Comparison of ENCODE assay signal across 8 cellular contexts in the genomic region with DNA sequence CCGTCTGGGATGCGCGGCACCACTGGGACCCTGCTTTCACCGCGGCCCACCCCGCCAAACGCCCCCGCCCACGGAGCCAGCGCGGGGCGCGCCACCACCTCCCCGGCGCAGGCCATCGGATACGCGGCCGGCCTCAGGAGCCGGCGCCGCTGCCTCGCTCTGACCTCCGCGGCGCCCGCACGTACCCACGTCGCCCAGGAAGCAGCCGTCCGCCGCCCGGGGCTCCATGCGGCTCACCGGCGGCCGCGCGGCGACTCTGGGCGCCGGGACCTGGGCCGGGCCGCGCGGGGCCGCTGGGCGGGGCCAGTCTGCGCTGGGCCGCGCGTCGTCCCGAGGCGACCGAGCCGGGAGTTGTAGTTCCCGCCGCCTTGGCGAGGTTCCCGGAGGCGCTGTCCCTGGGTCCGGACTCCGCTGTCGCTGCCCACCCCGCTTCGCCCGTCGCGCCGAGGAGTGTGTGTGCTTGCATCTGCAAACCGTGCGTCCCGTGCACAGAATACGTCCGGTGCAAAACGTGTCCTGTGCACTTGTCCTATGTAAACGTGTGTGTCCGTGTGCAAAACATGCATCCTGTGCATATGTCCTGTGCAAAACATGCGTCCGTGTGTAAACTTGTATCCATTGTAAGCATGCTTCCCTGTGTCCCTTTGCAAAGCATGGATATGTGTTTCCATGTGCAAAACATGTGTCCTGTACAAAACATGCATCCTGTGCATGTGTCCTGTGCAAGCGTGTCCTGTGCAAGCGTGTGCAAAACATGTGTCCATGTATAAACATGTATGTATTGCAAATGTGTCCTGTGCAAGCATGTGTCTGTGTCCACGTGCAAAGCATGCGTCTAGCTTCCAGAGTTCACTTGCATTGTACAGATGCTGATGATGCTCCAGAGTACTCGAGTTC. TPM values are rescaled to one million over a fixed set of nuclear protein-coding genes. Genes with fewer than 3 reads are reported as not detected.
DNase-seq lines count a peak whose midpoint lies in the region; ATAC-seq and TF ChIP-seq lines count a peak whose summit lies in the region.

A gene with protein sequence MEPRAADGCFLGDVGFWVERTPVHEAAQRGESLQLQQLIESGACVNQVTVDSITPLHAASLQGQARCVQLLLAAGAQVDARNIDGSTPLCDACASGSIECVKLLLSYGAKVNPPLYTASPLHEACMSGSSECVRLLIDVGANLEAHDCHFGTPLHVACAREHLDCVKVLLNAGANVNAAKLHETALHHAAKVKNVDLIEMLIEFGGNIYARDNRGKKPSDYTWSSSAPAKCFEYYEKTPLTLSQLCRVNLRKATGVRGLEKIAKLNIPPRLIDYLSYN (minus strand): TSS at position 272 of the 897 bp plus-strand sequence. CDS start 44 bp downstream, at position 228.

- H3K36me3 ChIP-seq in Peyer's patch (no peaks in the 10 kb centered on the region), adrenal gland (replicated peaks in 1 of 2) (no peaks in the 10 kb centered on the region), parathyroid adenoma (ENCODE audit: control insufficient read depth, insufficient read depth, low read length) (no peaks in the 10 kb centered on the region)

- H3K9me3 ChIP-seq in Peyer's patch, result no peaks in the 10 kb centered on the region
- no peaks in the 10 kb centered on the region for H3K9me3 ChIP-seq in adrenal gland (replicated peaks in 1 of 3)
- H3K9me3 ChIP-seq in parathyroid adenoma (ENCODE audit: control insufficient read depth, low read length), result no peaks in the 10 kb centered on the region

- H3K27ac ChIP-seq in Peyer's patch, result peak within 1 kb of the TSS; percentile 72 to 95 (median 88)
- H3K27ac ChIP-seq in adrenal gland, result peak within 1 kb of the TSS; percentile 44 to 94 (median 88)
- peak within 1 kb of the TSS; percentile 57 for H3K27ac ChIP-seq in parathyroid adenoma

- peak; percentile 80 to 84 for ATAC-seq in activated CD4-positive, CD25-positive, alpha-beta regulatory T cell treated with anti-CD3 and anti-CD28 coated beads, Interleukin-2, amount 50 U/mL, for 24 hours
- ATAC-seq in HG03159 (IDR thresholded peaks at IDR 0.05; ENCODE audit: unreplicated experiment) (peak; percentile 47), left cardiac atrium (peak; percentile 97 to 99), HG03520 (IDR thresholded peaks at IDR 0.05; ENCODE audit: unreplicated experiment) (no peak)

- no peak within 1 kb of the TSS for H3K9ac ChIP-seq in parathyroid adenoma

- peaks cover 6% of the 10 kb centered on the region for H3K79me2 ChIP-seq in parathyroid adenoma

- TF ChIP-seq CTCF in Peyer's patch (IDR thresholded peaks at IDR 0.05) (peak in 2 of 6 experiments; percentile 6 to 31), adrenal gland (IDR thresholded peaks at IDR 0.05) (no peak), parathyroid adenoma (IDR thresholded peaks at IDR 0.05) (no peak)

- intact Hi-C loops in adrenal gland (cut with DNase I) (no loop called here), left cardiac atrium (cut with DNase I) (no loop called here)

- TF ChIP-seq POLR2A in Peyer's patch (IDR thresholded peaks at IDR 0.05), result peak in 1 of 2 donors; percentile 82
- TF ChIP-seq POLR2A in adrenal gland (IDR thresholded peaks at IDR 0.05), result peak; percentile 70 to 75

- H3K27me3 ChIP-seq in Peyer's patch (no peaks in the 10 kb centered on the region), adrenal gland (no peaks in the 10 kb centered on the region), parathyroid adenoma (ENCODE audit: control insufficient read depth, insufficient read depth, low read length) (no peaks in the 10 kb centered on the region)

- peaks cover 0 to 21% (median 4%) of the 10 kb centered on the region in 4 donors for H3K4me1 ChIP-seq in Peyer's patch
- H3K4me1 ChIP-seq in adrenal gland (replicated peaks in 1 of 2), result peaks cover 0 to 40% of the 10 kb centered on the region in 2 donors
- peaks cover 7% of the 10 kb centered on the region for H3K4me1 ChIP-seq in parathyroid adenoma

- 3 to 10% (median 6%) methylated on average over 23 to 87 of the region's 87 CpGs for WGBS in adrenal gland, 4 donors

- peak within 1 kb of the TSS; percentile 97 for H2AFZ ChIP-seq in parathyroid adenoma

- H3K4me3 ChIP-seq in Peyer's patch, result peak within 1 kb of the TSS; percentile 81 to 97 (median 90)
- peak within 1 kb of the TSS; percentile 54 to 92 (median 82) for H3K4me3 ChIP-seq in adrenal gland
- H3K4me3 ChIP-seq in parathyroid adenoma (ENCODE audit: low read depth, low read length), result peak within 1 kb of the TSS; percentile 51

- peak within 1 kb of the TSS; percentile 71 for H3K4me2 ChIP-seq in parathyroid adenoma (ENCODE audit: low read length)

- no peak for DNase-seq in activated CD4-positive, CD25-positive, alpha-beta regulatory T cell (lab: John Stamatoyannopoulos, UW)
- peak; percentile 46 to 87 (median 83) for DNase-seq in Peyer's patch
- peak; percentile 75 to 84 (median 80) for DNase-seq in adrenal gland
- peak; percentile 86 for DNase-seq in left cardiac atrium

RNA-seq across cellular contexts. Expression of the gene that starts here (rescaled TPM):
- total RNA-seq in Peyer's patch, result 10 to 100 TPM; 28.1 to 80.9 (median 61.2) TPM
- total RNA-seq in adrenal gland, result 10 to 100 TPM; 34.6 to 65.9 (median 48.0) TPM
- 10 to 100 TPM; 24.4 to 44.8 (median 39.1) TPM for polyA plus RNA-seq in adrenal gland
- 10 to 100 TPM; 17.1 to 19.1 TPM for total RNA-seq in left cardiac atrium

Comparison
In these comparisons a context has a peak if more than half of its experiments do, and no peak if none do; other contexts are left out.
1. DNase-seq: peak in Peyer's patch (3 of 3), adrenal gland (7 of 7) and left cardiac atrium (single experiment); none in activated CD4-positive, CD25-positive, alpha-beta regulatory T cell (0 of 4).
2. Peak in every context shown above with its lines, with median percentiles within 50 percentile points of each other: H3K27ac ChIP-seq and H3K4me3 ChIP-seq.